Comparison of ENCODE assay signal across 8 cellular contexts in the genomic region with DNA sequence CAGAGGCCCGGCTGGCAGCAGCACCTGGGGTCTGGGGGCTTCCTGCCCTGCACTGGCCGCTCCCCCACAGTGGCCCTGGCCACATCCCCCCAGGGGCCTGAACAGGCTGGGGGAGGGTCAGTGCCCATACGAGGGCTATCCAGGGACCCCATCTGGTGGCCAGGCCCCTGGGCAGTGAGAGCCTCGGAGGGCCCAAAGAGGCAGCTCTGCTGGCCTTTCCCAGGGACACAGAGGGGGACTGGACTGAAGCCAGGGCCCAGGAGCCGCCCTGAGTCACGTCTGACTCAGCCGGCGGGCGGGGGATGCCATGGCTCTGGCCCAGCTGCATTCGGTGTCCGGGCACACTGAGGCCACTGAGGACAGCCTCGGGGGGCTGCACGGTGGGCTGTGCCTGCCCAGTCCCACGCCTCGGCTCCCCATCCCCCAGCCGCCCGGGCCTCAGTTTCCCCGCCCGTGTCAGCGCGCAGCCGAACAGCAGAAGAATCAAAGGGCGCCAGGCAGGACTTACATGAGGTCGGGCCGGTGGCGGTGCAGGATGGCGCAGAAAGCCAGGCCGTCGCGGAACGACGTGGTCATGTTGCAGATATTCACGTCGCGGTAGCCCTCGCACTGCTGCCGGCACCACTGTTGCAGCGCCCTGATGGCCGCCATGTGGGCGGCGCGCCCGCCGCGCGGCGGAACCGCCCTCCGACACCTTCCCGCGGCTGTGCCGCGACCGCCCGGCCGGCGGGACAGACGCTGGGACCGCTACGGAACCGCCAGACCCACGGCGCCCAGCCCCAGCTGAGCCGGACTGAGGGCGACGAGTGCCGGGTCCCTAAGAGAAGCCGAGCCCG. TPM values are rescaled to one million over a fixed set of nuclear protein-coding genes. Genes with fewer than 3 reads are reported as not detected.
A peak's percentile ranks its signal among the peaks of the same experiment; 100 is the strongest.
DNase-seq lines count a peak whose midpoint lies in the region; ATAC-seq, FAIRE-seq and TF ChIP-seq lines count a peak whose summit lies in the region.

A gene (minus strand): TSS at position 795 of the 836 bp plus-strand sequence. CDS start 144 bp downstream, at position 651.

- TF ChIP-seq CTCF in SK-N-SH (IDR thresholded peaks at IDR 0.05): no peak
- TF ChIP-seq CTCF in kidney (IDR thresholded peaks at IDR 0.05; ENCODE audit: borderline replicate concordance, extremely low read depth, insufficient read depth): no peak

- CTCF ChIA-PET in SK-N-SH (lab: Yijun Ruan, JAX): interaction anchor here (0.7 to 9.2 kb wide), 7 partner anchors 9 to 233 kb away, joined by 3 to 108 read pairs (median 7); no protein-coding TSS in a partner anchor

- H3K9me3 ChIP-seq in BLaER1 treated with 17β-estradiol and CSF1 and Interleukin-3, amounts not matched to agents 10 nM and 100 nM (replicated peaks in 1 of 11): no peaks in the 10 kb centered on the region
- H3K9me3 ChIP-seq in SK-N-SH (no peaks in the 10 kb centered on the region), kidney (ENCODE audit: control insufficient read depth in 1 of 2, low read length in 2 of 2) (no peaks in the 10 kb centered on the region)

- peak; percentile 23 for ATAC-seq in GM18870 (IDR thresholded peaks at IDR 0.05; ENCODE audit: unreplicated experiment)
- ATAC-seq in HG03159 (IDR thresholded peaks at IDR 0.05; ENCODE audit: unreplicated experiment): peak; percentile 19
- ATAC-seq in HG02763 (IDR thresholded peaks at IDR 0.05; ENCODE audit: unreplicated experiment): no peak

- H3F3A ChIP-seq in SK-N-SH (replicated peaks; ENCODE audit: insufficient read depth): peaks cover 19% of the 10 kb centered on the region

- peak in 1 of 2 experiments; percentile 47; a peak in 1 of 4 replicates for TF ChIP-seq EP300 in SK-N-SH (IDR thresholded peaks at IDR 0.05; ENCODE audit: borderline replicate concordance in 1 of 2, low read depth in 1 of 2, low read length in 1 of 2)

- FAIRE-seq in kidney (lab: Jason Lieb, UNC): no peak

- peak within 1 kb of the TSS; percentile 94 to 100 (median 100) for H3K4me2 ChIP-seq in BLaER1 treated with 17β-estradiol and CSF1 and Interleukin-3, amounts not matched to agents 10 nM and 100 nM
- H3K4me2 ChIP-seq in SK-N-SH: peak within 1 kb of the TSS; percentile 99

- no peak for TF ChIP-seq RAD21 in SK-N-SH (IDR thresholded peaks at IDR 0.05; ENCODE audit: low read length)

- peak; percentile 87 for DNase-seq in SK-N-SH
- DNase-seq in cerebellum (ENCODE audit: low spot score): peak; percentile 35
- peak; percentile 96 for DNase-seq in kidney
- DNase-seq in stimulated activated CD4-positive, alpha-beta T cell treated with anti-CD3 and anti-CD28 coated beads, Interleukin-4, amount 100 ng/mL, for 24 hours: peak; percentile 27

- peaks cover 14 to 27% (median 24%) of the 10 kb centered on the region in 11 experiments for H3K27me3 ChIP-seq in BLaER1 treated with 17β-estradiol and CSF1 and Interleukin-3, amounts not matched to agents 10 nM and 100 nM
- no peaks in the 10 kb centered on the region for H3K27me3 ChIP-seq in SK-N-SH (ENCODE audit: insufficient read depth)

- peaks cover 51% of the 10 kb centered on the region for H3K79me2 ChIP-seq in SK-N-SH (ENCODE audit: insufficient read depth)

- peak within 1 kb of the TSS in 9 of 11 experiments; percentile 37 to 72 (median 51); a peak in 18 of 22 replicates for H3K27ac ChIP-seq in BLaER1 treated with 17β-estradiol and CSF1 and Interleukin-3, amounts not matched to agents 10 nM and 100 nM
- peak within 1 kb of the TSS; percentile 48 to 96 for H3K27ac ChIP-seq in SK-N-SH (ENCODE audit: low read depth in 2 of 2, low read length in 1 of 2)
- H3K27ac ChIP-seq in kidney (ENCODE audit: low read depth in 2 of 2, low read length in 2 of 2): peak within 1 kb of the TSS; percentile 60 to 67

- H3K9me2 ChIP-seq in SK-N-SH: no peaks in the 10 kb centered on the region

- peaks cover 0 to 42% (median 14%) of the 10 kb centered on the region in 11 experiments; a peak in 15 of 22 replicates for H4K20me1 ChIP-seq in BLaER1 treated with 17β-estradiol and CSF1 and Interleukin-3, amounts not matched to agents 10 nM and 100 nM
- H4K20me1 ChIP-seq in SK-N-SH (ENCODE audit: insufficient read depth): peaks cover 45% of the 10 kb centered on the region

- peak within 1 kb of the TSS; percentile 59 to 79 (median 76) for H3K9ac ChIP-seq in BLaER1 treated with 17β-estradiol and CSF1 and Interleukin-3, amounts not matched to agents 10 nM and 100 nM
- H3K9ac ChIP-seq in SK-N-SH (peak within 1 kb of the TSS; percentile 96), kidney (ENCODE audit: low read length in 2 of 2) (peak within 1 kb of the TSS; percentile 46 to 54)

- H3K36me3 ChIP-seq in BLaER1 treated with 17β-estradiol and CSF1 and Interleukin-3, amounts not matched to agents 10 nM and 100 nM: no peaks in the 10 kb centered on the region
- H3K36me3 ChIP-seq in SK-N-SH (replicated peaks in 1 of 2; ENCODE audit: control insufficient read depth in 1 of 2, insufficient read depth in 2 of 2, low read length in 1 of 2) (peaks cover 0 to 6% of the 10 kb centered on the region in 2 experiments), kidney (ENCODE audit: control insufficient read depth in 1 of 2, insufficient read depth in 2 of 2, low read length in 2 of 2) (no peaks in the 10 kb centered on the region)

- intact Hi-C loops in kidney (cut with DNase I): no loop called here

- POLR2A ChIA-PET in SK-N-SH (lab: Yijun Ruan, JAX): no interaction called here

- WGBS in SK-N-SH (ENCODE audit: low lambda C conversion rate): under 1% methylated on average over 31 of the region's 69 CpGs

- peak within 1 kb of the TSS; percentile 57 to 81 (median 70) for H3K4me3 ChIP-seq in BLaER1 treated with 17β-estradiol and CSF1 and Interleukin-3, amounts not matched to agents 10 nM and 100 nM
- H3K4me3 ChIP-seq in SK-N-SH (ENCODE audit: low read depth in 2 of 2, low read length in 1 of 2) (peak within 1 kb of the TSS; percentile 78 to 100), kidney (ENCODE audit: low read length in 2 of 2) (peak within 1 kb of the TSS; percentile 59 to 82)

- H3K4me1 ChIP-seq in BLaER1 treated with 17β-estradiol and CSF1 and Interleukin-3, amounts not matched to agents 10 nM and 100 nM: peaks cover 42 to 70% (median 52%) of the 10 kb centered on the region in 10 experiments
- peaks cover 17 to 29% of the 10 kb centered on the region in 2 experiments; a peak in 3 of 4 replicates for H3K4me1 ChIP-seq in SK-N-SH (ENCODE audit: control insufficient read depth in 1 of 2, insufficient read depth in 2 of 2, low read depth in 1 of 2, low read length in 1 of 2)
- peaks cover 11 to 49% of the 10 kb centered on the region in 2 donors for H3K4me1 ChIP-seq in kidney (ENCODE audit: control insufficient read depth in 1 of 2, insufficient read depth in 1 of 2, low read depth in 1 of 2, low read length in 2 of 2)

- H2AFZ ChIP-seq in SK-N-SH (ENCODE audit: low read depth): peak within 1 kb of the TSS; percentile 70

TF ChIP-seq in SK-N-SH, 30 proteins besides CTCF, POLR2A, EP300 and RAD21 (continues in another document):
- TF ChIP-seq RXRA (IDR thresholded peaks at IDR 0.05; ENCODE audit: borderline replicate concordance, low read depth): no peak; the same call in 1 of the 2 replicates
- TF ChIP-seq TCF12 (IDR thresholded peaks at IDR 0.05): peak; percentile 84
- peak; percentile 73; the same call in 1 of the 2 replicates for TF ChIP-seq TAF1 (IDR thresholded peaks at IDR 0.05; ENCODE audit: borderline replicate concordance, low read depth, low read length)
- TF ChIP-seq POLR2AphosphoS5 (IDR thresholded peaks at IDR 0.05; ENCODE audit: low read depth, low read length): peak; percentile 81
- no peak for TF ChIP-seq RCOR1 (IDR thresholded peaks at IDR 0.05; ENCODE audit: low read length)
- TF ChIP-seq TEAD4 (IDR thresholded peaks at IDR 0.05; ENCODE audit: borderline replicate concordance, insufficient read depth): 0 out of 2 replicates have a peak, but pooled peaks have one; percentile 34
- no peak for TF ChIP-seq MEF2A (IDR thresholded peaks at IDR 0.05; ENCODE audit: borderline replicate concordance, low read depth)
- peak; percentile 51; the same call in 1 of the 2 replicates for TF ChIP-seq YY1 (IDR thresholded peaks at IDR 0.05; ENCODE audit: low read depth)
- TF ChIP-seq, protein P1, sequence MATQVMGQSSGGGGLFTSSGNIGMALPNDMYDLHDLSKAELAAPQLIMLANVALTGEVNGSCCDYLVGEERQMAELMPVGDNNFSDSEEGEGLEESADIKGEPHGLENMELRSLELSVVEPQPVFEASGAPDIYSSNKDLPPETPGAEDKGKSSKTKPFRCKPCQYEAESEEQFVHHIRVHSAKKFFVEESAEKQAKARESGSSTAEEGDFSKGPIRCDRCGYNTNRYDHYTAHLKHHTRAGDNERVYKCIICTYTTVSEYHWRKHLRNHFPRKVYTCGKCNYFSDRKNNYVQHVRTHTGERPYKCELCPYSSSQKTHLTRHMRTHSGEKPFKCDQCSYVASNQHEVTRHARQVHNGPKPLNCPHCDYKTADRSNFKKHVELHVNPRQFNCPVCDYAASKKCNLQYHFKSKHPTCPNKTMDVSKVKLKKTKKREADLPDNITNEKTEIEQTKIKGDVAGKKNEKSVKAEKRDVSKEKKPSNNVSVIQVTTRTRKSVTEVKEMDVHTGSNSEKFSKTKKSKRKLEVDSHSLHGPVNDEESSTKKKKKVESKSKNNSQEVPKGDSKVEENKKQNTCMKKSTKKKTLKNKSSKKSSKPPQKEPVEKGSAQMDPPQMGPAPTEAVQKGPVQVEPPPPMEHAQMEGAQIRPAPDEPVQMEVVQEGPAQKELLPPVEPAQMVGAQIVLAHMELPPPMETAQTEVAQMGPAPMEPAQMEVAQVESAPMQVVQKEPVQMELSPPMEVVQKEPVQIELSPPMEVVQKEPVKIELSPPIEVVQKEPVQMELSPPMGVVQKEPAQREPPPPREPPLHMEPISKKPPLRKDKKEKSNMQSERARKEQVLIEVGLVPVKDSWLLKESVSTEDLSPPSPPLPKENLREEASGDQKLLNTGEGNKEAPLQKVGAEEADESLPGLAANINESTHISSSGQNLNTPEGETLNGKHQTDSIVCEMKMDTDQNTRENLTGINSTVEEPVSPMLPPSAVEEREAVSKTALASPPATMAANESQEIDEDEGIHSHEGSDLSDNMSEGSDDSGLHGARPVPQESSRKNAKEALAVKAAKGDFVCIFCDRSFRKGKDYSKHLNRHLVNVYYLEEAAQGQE (IDR thresholded peaks at IDR 0.05; ENCODE audit: low read depth, low read length): no peak
- TF ChIP-seq MXI1 (IDR thresholded peaks at IDR 0.05; ENCODE audit: low read depth, low read length): no peak; the same call in 1 of the 2 replicates
- TF ChIP-seq FOSL2 (IDR thresholded peaks at IDR 0.05; ENCODE audit: borderline replicate concordance, low read depth): peak; percentile 100
- no peak for TF ChIP-seq NRF1 (IDR thresholded peaks at IDR 0.05; ENCODE audit: low read depth, low read length)

RNA-seq across cellular contexts. Expression of the gene that starts here (rescaled TPM):
- polyA plus RNA-seq in SK-N-SH (2012; rRNA removed) (38.8 and 41.2 TPM in 2 replicates), kidney (ENCODE audit: insufficient read depth, low read depth, low replicate concordance) (16.6 TPM)
- polyA plus RNA-seq in SK-N-SH (2012; cell fraction: cytosol; rRNA removed): 6.9 and 10.4 TPM in 2 replicates
- 329 and 401 TPM in 2 replicates for polyA plus RNA-seq in SK-N-SH (2012; cell fraction: nucleus; rRNA removed)
- total RNA-seq in cerebellum (13.5 TPM), kidney (53.4 TPM)

Comparison
In these comparisons a context has a peak if more than half of its experiments do, and no peak if none do; other contexts are left out.
1. DNase-seq: peak in every context shown above with its lines; median percentile 96 in kidney; 87 in SK-N-SH; 35 in cerebellum; 27 in stimulated activated CD4-positive, alpha-beta T cell treated with anti-CD3 and anti-CD28 coated beads, Interleukin-4, amount 100 ng/mL, for 24 hours.